2 cellular contexts compared by ENCODE assay signal in the genomic region with DNA sequence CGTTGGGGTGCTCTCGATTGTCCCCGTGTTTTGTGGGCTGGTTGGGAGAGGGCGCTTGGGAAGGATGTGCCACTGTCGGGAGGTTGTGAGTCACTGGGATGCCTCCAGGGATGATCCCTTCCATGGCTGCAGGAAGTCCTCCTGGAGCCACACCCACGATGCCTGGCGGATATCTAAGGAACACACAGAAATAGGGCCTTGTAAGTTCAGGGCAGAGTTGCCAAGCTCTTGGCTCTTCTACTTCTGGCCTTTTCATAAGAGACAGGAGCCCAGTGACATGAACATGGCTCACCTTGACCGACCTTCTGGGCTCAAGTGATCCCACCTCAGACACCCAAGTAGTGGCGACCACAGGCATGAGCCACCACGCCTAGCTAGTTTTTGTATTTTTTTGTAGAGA.
TF ChIP-seq lines count a peak whose summit lies in the region.

No MANE protein-coding gene starts in this region.

TF ChIP-seq in K562, 482 proteins besides CTCF, POLR2A, EP300 and RAD21:
- TF ChIP-seq HLTF (IDR thresholded peaks at IDR 0.05): no peak
- TF ChIP-seq, protein P1, sequence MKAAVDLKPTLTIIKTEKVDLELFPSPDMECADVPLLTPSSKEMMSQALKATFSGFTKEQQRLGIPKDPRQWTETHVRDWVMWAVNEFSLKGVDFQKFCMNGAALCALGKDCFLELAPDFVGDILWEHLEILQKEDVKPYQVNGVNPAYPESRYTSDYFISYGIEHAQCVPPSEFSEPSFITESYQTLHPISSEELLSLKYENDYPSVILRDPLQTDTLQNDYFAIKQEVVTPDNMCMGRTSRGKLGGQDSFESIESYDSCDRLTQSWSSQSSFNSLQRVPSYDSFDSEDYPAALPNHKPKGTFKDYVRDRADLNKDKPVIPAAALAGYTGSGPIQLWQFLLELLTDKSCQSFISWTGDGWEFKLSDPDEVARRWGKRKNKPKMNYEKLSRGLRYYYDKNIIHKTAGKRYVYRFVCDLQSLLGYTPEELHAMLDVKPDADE (conservative IDR thresholded peaks at IDR 0.05; ENCODE audit: control insufficient read depth, low read depth, low read length): no peak
- no peak for TF ChIP-seq SIN3B (IDR thresholded peaks at IDR 0.05; ENCODE audit: low read depth)
- no peak for TF ChIP-seq RBBP5 (IDR thresholded peaks at IDR 0.05; ENCODE audit: borderline replicate concordance, insufficient read depth, low read length, poor library complexity, severe bottlenecking)
- no peak for TF ChIP-seq YBX1 (IDR thresholded peaks at IDR 0.05)
- TF ChIP-seq NEUROD1 (IDR thresholded peaks at IDR 0.05; ENCODE audit: borderline replicate concordance, low read depth, low read length, partially characterized antibody): no peak
- no peak for TF ChIP-seq NCOA4 (IDR thresholded peaks at IDR 0.05; ENCODE audit: partially characterized antibody)
- TF ChIP-seq TAF15 (IDR thresholded peaks at IDR 0.05; ENCODE audit: low read depth, low read length): no peak

TF ChIP-seq in SK-N-SH, 30 proteins besides CTCF, POLR2A, EP300 and RAD21:
- no peak for TF ChIP-seq TEAD4 (IDR thresholded peaks at IDR 0.05; ENCODE audit: borderline replicate concordance, insufficient read depth)
- TF ChIP-seq SIN3A (IDR thresholded peaks at IDR 0.05; ENCODE audit: borderline replicate concordance, low read depth, low read length): no peak
- TF ChIP-seq ELF1 (IDR thresholded peaks at IDR 0.05): no peak
- no peak for TF ChIP-seq NFIC (IDR thresholded peaks at IDR 0.05; ENCODE audit: borderline replicate concordance)
- TF ChIP-seq TCF12 (IDR thresholded peaks at IDR 0.05): no peak
- no peak for TF ChIP-seq FOXJ3 (CRISPR knock-in tag; IDR thresholded peaks at IDR 0.05)
- TF ChIP-seq CHD2 (IDR thresholded peaks at IDR 0.05; ENCODE audit: low read length, partially characterized antibody): no peak
- TF ChIP-seq RFX5 (IDR thresholded peaks at IDR 0.05; ENCODE audit: low read length): no peak
- TF ChIP-seq, protein P2, sequence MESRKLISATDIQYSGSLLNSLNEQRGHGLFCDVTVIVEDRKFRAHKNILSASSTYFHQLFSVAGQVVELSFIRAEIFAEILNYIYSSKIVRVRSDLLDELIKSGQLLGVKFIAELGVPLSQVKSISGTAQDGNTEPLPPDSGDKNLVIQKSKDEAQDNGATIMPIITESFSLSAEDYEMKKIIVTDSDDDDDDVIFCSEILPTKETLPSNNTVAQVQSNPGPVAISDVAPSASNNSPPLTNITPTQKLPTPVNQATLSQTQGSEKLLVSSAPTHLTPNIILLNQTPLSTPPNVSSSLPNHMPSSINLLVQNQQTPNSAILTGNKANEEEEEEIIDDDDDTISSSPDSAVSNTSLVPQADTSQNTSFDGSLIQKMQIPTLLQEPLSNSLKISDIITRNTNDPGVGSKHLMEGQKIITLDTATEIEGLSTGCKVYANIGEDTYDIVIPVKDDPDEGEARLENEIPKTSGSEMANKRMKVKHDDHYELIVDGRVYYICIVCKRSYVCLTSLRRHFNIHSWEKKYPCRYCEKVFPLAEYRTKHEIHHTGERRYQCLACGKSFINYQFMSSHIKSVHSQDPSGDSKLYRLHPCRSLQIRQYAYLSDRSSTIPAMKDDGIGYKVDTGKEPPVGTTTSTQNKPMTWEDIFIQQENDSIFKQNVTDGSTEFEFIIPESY (IDR thresholded peaks at IDR 0.05; ENCODE audit: borderline replicate concordance, low read depth): no peak
- no peak for TF ChIP-seq MEF2A (IDR thresholded peaks at IDR 0.05; ENCODE audit: borderline replicate concordance, low read depth)
TF ChIP-seq in SK-N-SH: peak in this region for 0.
